Comparison of ENCODE assay signal across 25 cellular contexts in the genomic region with DNA sequence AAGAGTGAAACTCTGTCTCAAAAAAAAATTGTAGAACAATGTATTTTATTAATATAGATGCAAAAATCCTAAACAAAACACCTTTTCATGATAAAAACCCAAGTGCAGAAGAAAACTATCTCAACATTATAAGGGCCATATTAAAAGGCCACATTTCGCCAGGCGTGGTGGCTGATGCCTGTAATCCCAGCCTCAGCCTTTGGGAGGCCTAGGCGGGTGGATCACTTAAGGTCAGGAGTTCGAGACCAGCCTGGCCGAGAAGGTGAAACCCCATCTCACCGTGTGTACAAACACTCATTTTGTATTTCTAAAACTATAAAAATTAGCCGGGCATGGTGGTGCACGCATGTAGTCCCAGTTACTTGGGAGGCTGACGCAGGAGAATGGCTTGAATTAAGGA. TPM values are rescaled to one million over a fixed set of nuclear protein-coding genes. Genes with fewer than 3 reads are reported as not detected.
DNase-seq lines count a peak whose midpoint lies in the region; ATAC-seq, FAIRE-seq and TF ChIP-seq lines count a peak whose summit lies in the region.
"Had no signal": no experiment of that assay in that cellular context is flagged by ENCODE, and none has a peak within 500 bp of the region (broad histone marks: within the 10 kb centered on the region; RNA-seq: fewer than 3 reads in every experiment).

No MANE protein-coding gene starts in this region.

- H3K4me3 ChIP-seq in A673 (ENCODE audit: low read depth, low read length, poor library complexity, severe bottlenecking) (no peak overlapping the region), GM12864 (ENCODE audit: low read depth, low read length) (no peak overlapping the region), HCT116 (replicated peaks in 1 of 2; ENCODE audit: low read depth in 1 of 2, low read length in 2 of 2) (no peak overlapping the region), K562 (no peak overlapping the region), dorsolateral prefrontal cortex (no peak overlapping the region)
- H3K4me3 ChIP-seq: PC-9, SJCRH30 had no signal

- no peak for TF ChIP-seq EP300 in K562 (IDR thresholded peaks at IDR 0.05; ENCODE audit: low read length)

- in situ Hi-C loops in K562 (cut with MboI): no loop called here

- H3K9me3 ChIP-seq in A673 (ENCODE audit: low read depth, low read length, poor library complexity, severe bottlenecking) (no peaks in the 10 kb centered on the region), HCT116 (ENCODE audit: control insufficient read depth in 1 of 2, insufficient read depth in 1 of 2, low read depth in 1 of 2, low read length in 2 of 2) (no peaks in the 10 kb centered on the region), K562 (replicated peaks; ENCODE audit: control insufficient read depth, insufficient read depth, low read depth, low read length) (no peaks in the 10 kb centered on the region)
- H3K9me3 ChIP-seq: BE2C, SJCRH30 had no signal

- ATAC-seq in HCT116 (peak; percentile 54), K562 (0 out of 3 replicates have a peak, but pooled peaks have one; percentile 34)
- ATAC-seq: Right ventricle myocardium inferior, SK-N-SH treated with all-trans-retinoic acid at 6 μM for 48 hours had no signal

- TF ChIP-seq CTCF in A673 (conservative IDR thresholded peaks at IDR 0.05; ENCODE audit: low read depth, low read length): 0 out of 2 replicates have a peak, but pooled peaks have one; percentile 11
- peak; percentile 8 for TF ChIP-seq CTCF in GM12864 (IDR thresholded peaks at IDR 0.05; ENCODE audit: low read depth, low read length, missing control alignments)
- TF ChIP-seq CTCF in HCT116 (IDR thresholded peaks at IDR 0.05 in 2 of 3, conservative IDR thresholded peaks at IDR 0.05 in 1 of 3; ENCODE audit: borderline replicate concordance in 1 of 3, insufficient read depth in 1 of 3, low read depth in 2 of 3, low read length in 2 of 3): peak in 2 of 3 experiments; percentile 12 to 28; a peak in 1 of 6 replicates
- TF ChIP-seq CTCF in K562 (IDR thresholded peaks at IDR 0.05 in 2 of 3, conservative IDR thresholded peaks at IDR 0.05 in 1 of 3; ENCODE audit: insufficient read depth in 2 of 3, low read depth in 1 of 3, low read length in 3 of 3): no peak
- TF ChIP-seq CTCF in dorsolateral prefrontal cortex (IDR thresholded peaks at IDR 0.05 in 54 of 56, conservative IDR thresholded peaks at IDR 0.05 in 2 of 56; ENCODE audit: low read depth in 1 of 56, partially characterized antibody in 56 of 56): no peak

- H3K27ac ChIP-seq in A673 (ENCODE audit: low read depth, low read length, poor library complexity, severe bottlenecking): no peak overlapping the region
- no peak overlapping the region for H3K27ac ChIP-seq in HCT116 (ENCODE audit: low read depth, low read length)
- no peak overlapping the region for H3K27ac ChIP-seq in K562 (ENCODE audit: extremely low read depth, low read depth, low read length)
- H3K27ac ChIP-seq in dorsolateral prefrontal cortex: no peak overlapping the region
- H3K27ac ChIP-seq: KMS-11, PC-9, SJCRH30 had no signal

- H3K27me3 ChIP-seq in A673 (replicated peaks; ENCODE audit: insufficient read depth, low read depth, low read length, poor library complexity) (no peaks in the 10 kb centered on the region), HCT116 (ENCODE audit: insufficient read depth, low read length) (no peaks in the 10 kb centered on the region), K562 (ENCODE audit: control insufficient read depth in 2 of 2, insufficient read depth in 2 of 2, low read length in 2 of 2) (no peaks in the 10 kb centered on the region), dorsolateral prefrontal cortex (no peaks in the 10 kb centered on the region)
- H3K27me3 ChIP-seq: BE2C, SJCRH30 had no signal

- no peaks in the 10 kb centered on the region for H3K9me1 ChIP-seq in K562 (ENCODE audit: control insufficient read depth, insufficient read depth, low read length)

- H3K36me3 ChIP-seq in A673 (ENCODE audit: insufficient read depth, low read length, poor library complexity, severe bottlenecking): no peaks in the 10 kb centered on the region
- H3K36me3 ChIP-seq in HCT116 (ENCODE audit: control insufficient read depth in 1 of 2, insufficient read depth in 2 of 2, low read length in 2 of 2): no peaks in the 10 kb centered on the region
- no peaks in the 10 kb centered on the region for H3K36me3 ChIP-seq in K562 (ENCODE audit: control insufficient read depth, insufficient read depth, low read length)
- H3K36me3 ChIP-seq: BE2C, SJCRH30 had no signal

- no peak overlapping the region for H3K4me2 ChIP-seq in HCT116 (ENCODE audit: low read length)
- H3K4me2 ChIP-seq in K562 (ENCODE audit: insufficient read depth, low read length): no peak overlapping the region
- H3K4me2 ChIP-seq: KMS-11, PC-9 had no signal

- POLR2A ChIA-PET in A673 (lab: Charles Lee; ENCODE audit: low non-redundant PET) (no interaction called here), HCT116 (lab: Charles Lee) (no interaction called here), K562 (lab: Yijun Ruan, JAX) (interaction anchor here (1.3 kb wide), 1 partner anchor 10 kb away, joined by 4 read pairs; no protein-coding TSS in a partner anchor)

- H3K9me2 ChIP-seq in HCT116 (ENCODE audit: insufficient read depth): no peaks in the 10 kb centered on the region

- RAD21 ChIA-PET in HCT116 (lab: Charles Lee; ENCODE audit: low non-redundant PET in 1 of 2, low total read pairs in 2 of 2, uncharacterized antibody in 2 of 2, unreplicated experiment in 2 of 2): no interaction called here

- H4K20me1 ChIP-seq in HCT116 (ENCODE audit: insufficient read depth) (no peaks in the 10 kb centered on the region), K562 (replicated peaks; ENCODE audit: control insufficient read depth, insufficient read depth, low read length) (no peaks in the 10 kb centered on the region)

- no peak for FAIRE-seq in K562 (lab: Jason Lieb, UNC)
- FAIRE-seq: GM12892, GM19239 had no signal

- H2AFZ ChIP-seq in HCT116 (ENCODE audit: low read depth, low read length, poor library complexity, severe bottlenecking): no peak overlapping the region
- H2AFZ ChIP-seq in K562 (ENCODE audit: low read depth, low read length): no peak overlapping the region
- H2AFZ ChIP-seq: PC-9 had no signal

- BruUV-seq in A673 (replicated peaks; lab: Mats Ljungman, UMichigan) (no TSS peak), HCT116 (replicated peaks; lab: Mats Ljungman, UMichigan) (no TSS peak), K562 (replicated peaks; lab: Mats Ljungman, UMichigan) (no TSS peak)

- DNase-seq in A673 (ENCODE audit: low spot score) (no peak), GM12864 (ENCODE audit: low read depth) (no peak), HCT116 (ENCODE audit: low read depth, low spot score) (no peak), K562 (ENCODE audit: extremely low read depth in 1 of 4, low spot score in 3 of 4) (no peak), NCI-H2171 (lab: John Stamatoyannopoulos, UW) (no peak), dorsolateral prefrontal cortex (no peak), posterior vena cava (ENCODE audit: low spot score) (no peak)
- no peak for DNase-seq in stimulated activated CD4-positive, alpha-beta T cell treated with anti-CD3 and anti-CD28 coated beads, Interleukin-4, amount 100 ng/mL, for 4 hours
- DNase-seq: BE2C; CD8-positive, alpha-beta memory T cell; DMS 273 treated with DMSO at 0.1 percent for 48 hours; H7; IMR-90; NCI-H1105; NCI-H1436 treated with DMSO at 0.1 percent for 48 hours; NCI-H187 treated with DMSO at 0.1 percent for 48 hours; NCI-H2227 treated with DMSO at 0.1 percent for 48 hours; NCI-H526 treated with DMSO at 0.1 percent for 48 hours; PC-9; SJCRH30 had no signal

- no peak for TF ChIP-seq RAD21 in HCT116 (IDR thresholded peaks at IDR 0.05; ENCODE audit: low read depth)
- TF ChIP-seq RAD21 in K562 (CRISPR knock-in tag; conservative IDR thresholded peaks at IDR 0.05 in 1 of 2, IDR thresholded peaks at IDR 0.05 in 1 of 2): no peak

- WGBS in K562 (ENCODE audit: insufficient coverage, low coverage, missing lambda C conversion rate): 75% methylated on average over 9 of the region's 9 CpGs

- H3K4me1 ChIP-seq in A673 (ENCODE audit: insufficient read depth, low read length, poor library complexity, severe bottlenecking): no peaks in the 10 kb centered on the region
- H3K4me1 ChIP-seq in HCT116 (ENCODE audit: control insufficient read depth in 1 of 2, insufficient read depth in 2 of 2, low read length in 2 of 2): no peaks in the 10 kb centered on the region
- no peaks in the 10 kb centered on the region; a peak in 1 of 5 replicates for H3K4me1 ChIP-seq in K562 (replicated peaks in 1 of 2; ENCODE audit: control insufficient read depth in 2 of 2, insufficient read depth in 2 of 2, low read length in 2 of 2)
- H3K4me1 ChIP-seq: BE2C, SJCRH30 had no signal

- H3K79me2 ChIP-seq in HCT116 (ENCODE audit: insufficient read depth, low read length) (no peaks in the 10 kb centered on the region), K562 (ENCODE audit: control insufficient read depth, insufficient read depth, low read length) (no peaks in the 10 kb centered on the region)

- CTCF ChIA-PET in A673 (lab: Charles Lee) (interaction anchor here (0.6 kb wide), 1 partner anchor 44 kb away, joined by 3 read pairs; no protein-coding TSS in a partner anchor), HCT116 (lab: Charles Lee) (no interaction called here), K562 (lab: Yijun Ruan, JAX; ENCODE audit: low intra/inter-chr PET ratio) (no interaction called here)

- no peak for TF ChIP-seq POLR2A in HCT116 (IDR thresholded peaks at IDR 0.05; ENCODE audit: borderline replicate concordance, extremely low read depth, insufficient read depth, insufficient read length)
- TF ChIP-seq POLR2A in K562 (conservative IDR thresholded peaks at IDR 0.05): no peak

- intact Hi-C loops in A673 (cut with micrococcal nuclease; ENCODE audit: unreplicated experiment) (loop anchor here (10.0 kb wide), 1 partner anchor 292 kb away; no protein-coding TSS in a partner anchor), HCT116 (cut with micrococcal nuclease) (no loop called here), K562 (cut with micrococcal nuclease) (no loop called here), dorsolateral prefrontal cortex (cut with DNase I) (no loop called here), posterior vena cava (cut with DNase I) (loop anchor here in 1 of 2 donors (10.0 kb wide), 1 partner anchor 102 kb away; no protein-coding TSS in a partner anchor)

- no peak overlapping the region for H3K9ac ChIP-seq in HCT116 (ENCODE audit: low read length)
- no peak overlapping the region for H3K9ac ChIP-seq in K562 (ENCODE audit: insufficient read depth in 1 of 2, low read depth in 2 of 2, low read length in 2 of 2)
- H3K9ac ChIP-seq: KMS-11 had no signal

RNA-seq across cellular contexts. Expression of a gene that starts 9.9 kb away (rescaled TPM):
- total RNA-seq in A673 (2021) (35.5 and 38.2 TPM in 2 replicates), HCT116 (2021; ENCODE audit: unreplicated experiment) (15.7 TPM), K562 (2014; rRNA removed) (10.5 and 11.7 TPM in 2 replicates), K562 (2014; rRNA removed; fragmentation: Illumina TruSeq; extraction: Trizol) (8.5 and 9.2 TPM in 2 replicates), K562 (2015; rRNA removed; fragmentation: Illumina TruSeq; extraction: Trizol) (9.7 and 10.6 TPM in 2 replicates), K562 (2021) (23.8 and 24.6 TPM in 2 replicates), dorsolateral prefrontal cortex (10 to 100 TPM; 30.7 to 56.7 (median 40.1) TPM), posterior vena cava (10 to 100 TPM; 18.6 to 20.3 TPM)
- polyA plus RNA-seq in HCT116 (2012): 8.3 and 9.2 TPM in 2 replicates
- 72.1 and 83.0 TPM in 2 replicates for total RNA-seq in K562 (2011; cell fraction: chromatin; rRNA removed; ENCODE audit: low replicate concordance)
- 38.9 and 45.9 TPM in 2 replicates for total RNA-seq in K562 (2011; cell fraction: nucleolus; rRNA removed)
- total RNA-seq in K562 (2011; cell fraction: nucleoplasm; rRNA removed): 36.3 and 46.0 TPM in 2 replicates
- polyA plus RNA-seq in K562 (2011; rRNA removed) (5.3 and 5.7 TPM in 2 replicates), K562 (2014; fragmentation: Illumina TruSeq; extraction: Trizol) (15.3 and 16.2 TPM in 2 replicates), K562 (2014; fragmentation: Nextera tagmentation; extraction: Ambion mirVana) (under 1 TPM; 0.46 to 0.55 TPM), K562 (2014; rRNA removed) (9.5 and 9.6 TPM in 2 replicates)
- 6.2 and 7.3 TPM in 2 replicates for polyA plus RNA-seq in K562 (2011; cell fraction: cytosol; rRNA removed)
- polyA plus RNA-seq in K562 (2011; cell fraction: nucleus; rRNA removed): 15.6 and 25.6 TPM in 2 replicates
- 15.9 and 16.0 TPM in 2 replicates for polyA plus RNA-seq in K562 (2012)
- polyA minus RNA-seq in K562 (2011; rRNA and poly(A)+ RNA removed): 13.8 and 14.6 TPM in 2 replicates
- polyA minus RNA-seq in K562 (2011; cell fraction: cytosol; rRNA and poly(A)+ RNA removed): 16.5 and 17.6 TPM in 2 replicates
- polyA minus RNA-seq in K562 (2011; cell fraction: nucleus; rRNA and poly(A)+ RNA removed): 16.0 and 19.1 TPM in 2 replicates

RNA-seq across cellular contexts. Expression of a gene that starts 57.7 kb away (rescaled TPM):
- total RNA-seq in A673 (2021) (113 and 119 TPM in 2 replicates), HCT116 (2021; ENCODE audit: unreplicated experiment) (62.3 TPM), K562 (2014; rRNA removed) (32.1 and 35.5 TPM in 2 replicates), K562 (2014; rRNA removed; fragmentation: Illumina TruSeq; extraction: Trizol) (38.0 and 40.9 TPM in 2 replicates), K562 (2015; rRNA removed; fragmentation: Illumina TruSeq; extraction: Trizol) (46.0 and 47.1 TPM in 2 replicates), K562 (2021) (43.5 and 49.1 TPM in 2 replicates), dorsolateral prefrontal cortex (10 to 100 TPM; 40.7 to 76.3 (median 56.4) TPM), posterior vena cava (10 to 100 TPM; 38.7 to 38.9 TPM)
- polyA plus RNA-seq in HCT116 (2012): 41.4 and 44.5 TPM in 2 replicates
- 223 and 256 TPM in 2 replicates for total RNA-seq in K562 (2011; cell fraction: chromatin; rRNA removed; ENCODE audit: low replicate concordance)
- 134 and 146 TPM in 2 replicates for total RNA-seq in K562 (2011; cell fraction: nucleolus; rRNA removed)
- total RNA-seq in K562 (2011; cell fraction: nucleoplasm; rRNA removed): 170 and 171 TPM in 2 replicates
- polyA plus RNA-seq in K562 (2011; rRNA removed) (51.5 and 54.7 TPM in 2 replicates), K562 (2014; fragmentation: Illumina TruSeq; extraction: Trizol) (40.4 and 44.8 TPM in 2 replicates), K562 (2014; fragmentation: Nextera tagmentation; extraction: Ambion mirVana) (10 to 100 TPM; 19.2 to 59.3 TPM), K562 (2014; rRNA removed) (32.6 and 35.2 TPM in 2 replicates)
- 44.6 and 45.9 TPM in 2 replicates for polyA plus RNA-seq in K562 (2011; cell fraction: cytosol; rRNA removed)
- 74.6 and 75.8 TPM in 2 replicates for polyA plus RNA-seq in K562 (2011; cell fraction: nucleus; rRNA removed)
- polyA plus RNA-seq in K562 (2012): 34.3 and 38.0 TPM in 2 replicates
- polyA minus RNA-seq in K562 (2011; rRNA and poly(A)+ RNA removed): 56.5 and 61.8 TPM in 2 replicates
- polyA minus RNA-seq in K562 (2011; cell fraction: cytosol; rRNA and poly(A)+ RNA removed): 35.3 and 43.3 TPM in 2 replicates
- 68.3 and 94.6 TPM in 2 replicates for polyA minus RNA-seq in K562 (2011; cell fraction: nucleus; rRNA and poly(A)+ RNA removed)

Comparison
In these comparisons a context has a peak if more than half of its experiments do, and no peak if none do; other contexts are left out.
1. CTCF ChIP-seq: peak in A673 (single experiment), GM12864 (single experiment) and HCT116 (2 of 3); none in K562 (0 of 3) and dorsolateral prefrontal cortex (0 of 56).